Comparison of ENCODE assay signal across 1 cellular context in the genomic region with DNA sequence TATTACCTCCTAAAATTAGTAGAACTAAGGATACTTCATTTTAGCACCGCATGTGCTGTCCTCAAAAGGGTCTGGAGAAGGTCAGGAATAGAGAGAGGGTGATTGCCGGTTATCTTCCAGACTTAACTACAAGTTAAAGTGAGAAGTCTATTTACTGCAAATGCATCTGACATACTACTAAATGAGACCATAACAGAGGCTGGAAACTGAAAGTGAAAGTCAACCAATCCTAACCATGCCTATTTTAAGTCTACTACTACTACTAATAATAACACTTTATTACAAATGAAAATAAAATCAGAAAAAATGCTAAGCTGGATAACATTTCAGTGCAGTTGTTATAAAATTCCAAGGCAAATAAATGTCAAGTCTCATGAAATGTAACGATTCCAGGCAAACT.
TF ChIP-seq lines count a peak whose summit lies in the region.

No MANE protein-coding gene starts in this region.

TF ChIP-seq in IMR-90, 13 proteins besides CTCF, POLR2A, EP300 and RAD21:
- TF ChIP-seq MAZ (IDR thresholded peaks at IDR 0.05; ENCODE audit: borderline replicate concordance, low read depth, low read length), result no peak
